1 cellular context compared by ENCODE assay signal in the genomic region with DNA sequence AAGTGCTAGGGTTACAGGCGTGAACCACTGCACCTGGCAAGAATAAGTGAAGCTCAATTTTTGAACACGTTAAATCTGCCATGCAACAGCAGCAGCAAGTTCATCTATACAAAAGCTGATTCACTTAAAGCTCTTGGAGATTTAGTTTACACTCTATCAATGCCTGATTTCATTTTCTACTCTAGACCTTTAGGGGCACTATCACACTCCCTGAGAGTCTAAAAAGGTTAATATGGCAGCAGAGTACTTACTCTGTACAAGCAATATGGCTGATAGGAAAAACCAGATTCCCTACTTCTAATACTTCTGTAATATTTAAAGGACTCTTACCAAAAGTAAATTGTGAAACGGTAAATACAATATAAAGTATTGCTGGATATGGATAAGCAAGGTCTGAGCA.
TF ChIP-seq lines count a peak whose summit lies in the region.

No MANE protein-coding gene starts in this region.

TF ChIP-seq in HCT116, 20 proteins besides CTCF, POLR2A, EP300 and RAD21:
- TF ChIP-seq CEBPB (IDR thresholded peaks at IDR 0.05; ENCODE audit: low read depth) (no peak), SRF (IDR thresholded peaks at IDR 0.05; ENCODE audit: low read depth) (no peak), EZH2 (IDR thresholded peaks at IDR 0.05) (no peak), JUND (IDR thresholded peaks at IDR 0.05) (no peak), SP1 (IDR thresholded peaks at IDR 0.05; ENCODE audit: low read depth) (no peak), CBX3 (IDR thresholded peaks at IDR 0.05; ENCODE audit: low read depth) (no peak), EGR1 (IDR thresholded peaks at IDR 0.05; ENCODE audit: low read depth) (no peak), YY1 (IDR thresholded peaks at IDR 0.05; ENCODE audit: extremely low read depth, insufficient replicate concordance, low read depth, low read length) (no peak), ELF1 (IDR thresholded peaks at IDR 0.05; ENCODE audit: borderline replicate concordance, low read depth) (no peak), TCF7L2 (IDR thresholded peaks at IDR 0.05; ENCODE audit: borderline replicate concordance, extremely low read depth, insufficient read depth, insufficient read length) (no peak)
- TF ChIP-seq, protein P1, sequence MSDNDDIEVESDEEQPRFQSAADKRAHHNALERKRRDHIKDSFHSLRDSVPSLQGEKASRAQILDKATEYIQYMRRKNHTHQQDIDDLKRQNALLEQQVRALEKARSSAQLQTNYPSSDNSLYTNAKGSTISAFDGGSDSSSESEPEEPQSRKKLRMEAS (IDR thresholded peaks at IDR 0.05), result no peak
- TF ChIP-seq, protein P2, sequence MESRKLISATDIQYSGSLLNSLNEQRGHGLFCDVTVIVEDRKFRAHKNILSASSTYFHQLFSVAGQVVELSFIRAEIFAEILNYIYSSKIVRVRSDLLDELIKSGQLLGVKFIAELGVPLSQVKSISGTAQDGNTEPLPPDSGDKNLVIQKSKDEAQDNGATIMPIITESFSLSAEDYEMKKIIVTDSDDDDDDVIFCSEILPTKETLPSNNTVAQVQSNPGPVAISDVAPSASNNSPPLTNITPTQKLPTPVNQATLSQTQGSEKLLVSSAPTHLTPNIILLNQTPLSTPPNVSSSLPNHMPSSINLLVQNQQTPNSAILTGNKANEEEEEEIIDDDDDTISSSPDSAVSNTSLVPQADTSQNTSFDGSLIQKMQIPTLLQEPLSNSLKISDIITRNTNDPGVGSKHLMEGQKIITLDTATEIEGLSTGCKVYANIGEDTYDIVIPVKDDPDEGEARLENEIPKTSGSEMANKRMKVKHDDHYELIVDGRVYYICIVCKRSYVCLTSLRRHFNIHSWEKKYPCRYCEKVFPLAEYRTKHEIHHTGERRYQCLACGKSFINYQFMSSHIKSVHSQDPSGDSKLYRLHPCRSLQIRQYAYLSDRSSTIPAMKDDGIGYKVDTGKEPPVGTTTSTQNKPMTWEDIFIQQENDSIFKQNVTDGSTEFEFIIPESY (IDR thresholded peaks at IDR 0.05; ENCODE audit: extremely low read depth, insufficient replicate concordance, low read length), result no peak
